Comparison of ENCODE assay signal across 18 cellular contexts in the genomic region with DNA sequence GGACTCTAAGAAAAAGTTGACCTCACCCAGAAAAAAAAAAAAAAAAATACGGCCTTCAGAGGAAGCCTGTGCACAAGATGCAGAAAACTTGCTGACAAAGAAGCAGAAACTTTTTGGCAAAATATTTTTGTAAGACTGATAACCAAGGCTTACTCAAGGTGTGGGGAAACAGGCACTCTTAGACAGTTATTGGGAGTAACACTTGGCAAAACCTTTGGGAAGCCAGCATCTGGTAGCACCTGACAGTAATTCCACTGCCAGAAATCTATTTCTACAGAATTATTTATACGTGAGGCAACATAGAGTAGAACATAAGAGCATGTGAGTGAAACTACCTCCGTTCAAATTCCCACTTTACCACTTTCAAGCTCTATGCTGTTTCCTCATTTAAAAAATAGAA. TPM values are rescaled to one million over a fixed set of nuclear protein-coding genes. Genes with fewer than 3 reads are reported as not detected.
DNase-seq lines count a peak whose midpoint lies in the region; ATAC-seq and TF ChIP-seq lines count a peak whose summit lies in the region.
"Had no signal": no experiment of that assay in that cellular context is flagged by ENCODE, and none has a peak within 500 bp of the region (broad histone marks: within the 10 kb centered on the region; RNA-seq: fewer than 3 reads in every experiment).

No MANE protein-coding gene starts in this region.

- H3K4me3 Mint-ChIP-seq in natural killer cell (no peak overlapping the region), T-helper 17 cell (no peak overlapping the region), naive B cell (no peak overlapping the region)
- no peak overlapping the region for H3K4me3 Mint-ChIP-seq in natural killer cell treated with Interleukin-12 subunit alpha and Interleukin-12 subunit beta and Interleukin-15 and Interleukin-18, amount 100 ng/mL, for 72 hours

- H3K27ac Mint-ChIP-seq in natural killer cell (peak overlapping the region; percentile 22 to 32), T-helper 17 cell (peak overlapping the region; percentile 84), naive B cell (peak overlapping the region in 4 of 6 donors; percentile 25 to 82 (median 43))
- peak overlapping the region in 1 of 2 donors; percentile 55 for H3K27ac Mint-ChIP-seq in natural killer cell treated with Interleukin-12 subunit alpha and Interleukin-12 subunit beta and Interleukin-15 and Interleukin-18, amount 100 ng/mL, for 72 hours

- H3K36me3 Mint-ChIP-seq in natural killer cell (peaks cover 8% of the 10 kb centered on the region), T-helper 17 cell (ENCODE audit: low read depth) (peaks cover 11% of the 10 kb centered on the region), naive B cell (peaks cover 19 to 20% of the 10 kb centered on the region in 2 donors)
- H3K36me3 Mint-ChIP-seq in natural killer cell treated with Interleukin-12 subunit alpha and Interleukin-12 subunit beta and Interleukin-15 and Interleukin-18, amount 100 ng/mL, for 72 hours: peaks cover 34% of the 10 kb centered on the region

- no peaks in the 10 kb centered on the region for H3K9me3 ChIP-seq in T-helper 17 cell (ENCODE audit: control insufficient read depth, low read length, poor library complexity, severe bottlenecking)

- H3K4me1 Mint-ChIP-seq in natural killer cell (no peaks in the 10 kb centered on the region), T-helper 17 cell (peaks cover 23% of the 10 kb centered on the region), naive B cell (peaks cover 24 to 27% (median 24%) of the 10 kb centered on the region in 3 donors)
- peaks cover 18 to 21% of the 10 kb centered on the region in 2 donors for H3K4me1 Mint-ChIP-seq in natural killer cell treated with Interleukin-12 subunit alpha and Interleukin-12 subunit beta and Interleukin-15 and Interleukin-18, amount 100 ng/mL, for 72 hours (ENCODE audit: low read depth in 2 of 2)

- DNase-seq in natural killer cell (no peak), T-helper 17 cell (no peak), naive B cell (no peak), NCI-H146 treated with DMSO at 0.1 percent for 48 hours (lab: John Stamatoyannopoulos, UW; ENCODE audit: unreplicated experiment) (no peak)
- no peak for DNase-seq in natural killer cell treated with Interleukin-12 subunit alpha and Interleukin-12 subunit beta and Interleukin-15 and Interleukin-18, amount 100 ng/mL, for 72 hours (ENCODE audit: low spot score)
- DNase-seq in activated CD4-positive, alpha-beta T cell treated with anti-CD3 and anti-CD28 coated beads, Interleukin-2, amount 50 U/mL, for 48 hours: no peak
- DNase-seq: ACHN, AML-193, EL, GM23248, NCI-H187 treated with DMSO at 0.1 percent for 48 hours, NCI-H2171, NCI-H446 treated with DMSO at 0.1 percent for 48 hours, NCI-H774, RPMI8226, SIG-M5 had no signal

- TF ChIP-seq CTCF in natural killer cell (IDR thresholded peaks at IDR 0.05): no peak

- ATAC-seq in natural killer cell (no peak), T-helper 17 cell (no peak), naive B cell (ENCODE audit: low read depth in 2 of 2) (no peak), GM18861 (IDR thresholded peaks at IDR 0.05; ENCODE audit: unreplicated experiment) (no peak)
- ATAC-seq in natural killer cell treated with Interleukin-12 subunit alpha and Interleukin-12 subunit beta and Interleukin-15 and Interleukin-18, amount 100 ng/mL, for 72 hours: no peak
- ATAC-seq: HCT116 had no signal

- no peaks in the 10 kb centered on the region for H3K27me3 Mint-ChIP-seq in natural killer cell (ENCODE audit: low read depth in 2 of 2)
- H3K27me3 Mint-ChIP-seq in natural killer cell treated with Interleukin-12 subunit alpha and Interleukin-12 subunit beta and Interleukin-15 and Interleukin-18, amount 100 ng/mL, for 72 hours: no peaks in the 10 kb centered on the region
- H3K27me3 Mint-ChIP-seq in T-helper 17 cell: no peaks in the 10 kb centered on the region
- no peaks in the 10 kb centered on the region for H3K27me3 Mint-ChIP-seq in naive B cell

- intact Hi-C loops in natural killer cell (cut with micrococcal nuclease): no loop called here

- H3K9me3 Mint-ChIP-seq in natural killer cell (no peaks in the 10 kb centered on the region), naive B cell (peaks cover 0 to 2% (median 0%) of the 10 kb centered on the region in 7 donors)
- no peaks in the 10 kb centered on the region for H3K9me3 Mint-ChIP-seq in natural killer cell treated with Interleukin-12 subunit alpha and Interleukin-12 subunit beta and Interleukin-15 and Interleukin-18, amount 100 ng/mL, for 72 hours

RNA-seq across cellular contexts. Expression of a gene that starts 22.4 kb away (rescaled TPM):
- total RNA-seq in natural killer cell: 10 to 100 TPM; 10.8 to 12.8 (median 10.8) TPM
- 10 to 100 TPM; 40.6 to 46.1 TPM for total RNA-seq in natural killer cell treated with Interleukin-12 subunit alpha and Interleukin-12 subunit beta and Interleukin-15 and Interleukin-18, amount 100 ng/mL, for 72 hours
- 1 to 10 TPM; 8.9 to 9.9 TPM for total RNA-seq in T-helper 17 cell
- 10 to 100 TPM; 38.4 to 65.4 (median 53.7) TPM for polyA plus RNA-seq in naive B cell (ENCODE audit: low read depth in 6 of 6)

RNA-seq across cellular contexts. Expression of a gene that starts 54.2 kb away (rescaled TPM):
- total RNA-seq in natural killer cell: under 1 TPM in 1 of 3 donors, not detected in 2; 0.09 TPM
- total RNA-seq in natural killer cell treated with Interleukin-12 subunit alpha and Interleukin-12 subunit beta and Interleukin-15 and Interleukin-18, amount 100 ng/mL, for 72 hours: under 1 TPM; 0.45 to 0.50 TPM
- total RNA-seq in T-helper 17 cell: under 1 TPM in 1 of 2 donors, not detected in 1; 0.21 TPM
- 1 to 10 TPM; 2.3 to 6.8 (median 4.0) TPM for polyA plus RNA-seq in naive B cell (ENCODE audit: low read depth in 6 of 6)
